8 cellular contexts compared by ENCODE assay signal in genomic region chr11:67468835-67469811, GRCh38. TPM values are rescaled to one million over a fixed set of nuclear protein-coding genes. Genes with fewer than 3 reads are reported as not detected.
DNase-seq lines count a peak whose midpoint lies in the region; ATAC-seq and TF ChIP-seq lines count a peak whose summit lies in the region.

Gene TMEM134 (minus strand): TSS chr11:67469251. CDS start chr11:67469192, 59 bp downstream.

- POLR2A ChIA-PET in PC-9 (lab: Charles Lee; ENCODE audit: unreplicated experiment) = interaction anchor here (0.6 to 0.8 kb wide), 6 partner anchors 68 to 853 kb away, joined by 3 to 7 read pairs (median 5); no protein-coding TSS in a partner anchor

- H3K4me2 ChIP-seq in PC-9 = peak within 1 kb of the TSS; percentile 95

- H3K27me3 Mint-ChIP-seq in Calu3 (ENCODE audit: unreplicated experiment) = peaks cover 10% of the 10 kb centered on the region

- H3K9me2 ChIP-seq in PC-9 (ENCODE audit: insufficient read depth) = no peaks in the 10 kb centered on the region

- H3K27ac Mint-ChIP-seq in Calu3 (ENCODE audit: unreplicated experiment) = peak within 1 kb of the TSS; percentile 64

- H3K27ac ChIP-seq in PC-9 (peak within 1 kb of the TSS; percentile 48), mucosa of rectum (ENCODE audit: low read depth in 2 of 2, low read length in 2 of 2) (peak within 1 kb of the TSS; percentile 79 to 88)

- H3K9ac ChIP-seq in mucosa of rectum (ENCODE audit: low read depth in 1 of 2, low read length in 2 of 2) = peak within 1 kb of the TSS; percentile 85 to 97

- peaks cover 35% of the 10 kb centered on the region for H3K4me1 Mint-ChIP-seq in Calu3 (ENCODE audit: low read depth, unreplicated experiment)

- H2AFZ ChIP-seq in PC-9 = peak within 1 kb of the TSS; percentile 94

- H3K36me3 Mint-ChIP-seq in Calu3 (ENCODE audit: insufficient read depth, unreplicated experiment) = peaks cover 45% of the 10 kb centered on the region

- H3K79me2 ChIP-seq in PC-9 (ENCODE audit: low read depth) = peaks cover 41% of the 10 kb centered on the region

- H3K4me3 ChIP-seq in PC-9 = peak within 1 kb of the TSS; percentile 92
- H3K4me3 ChIP-seq in epithelial cell of proximal tubule (ENCODE audit: low read depth, low read length) = peak within 1 kb of the TSS; percentile 84
- peak within 1 kb of the TSS; percentile 76 to 86 for H3K4me3 ChIP-seq in mucosa of rectum (ENCODE audit: low read length in 2 of 2)

- no peaks in the 10 kb centered on the region for H3K9me3 ChIP-seq in PC-9 (ENCODE audit: insufficient read depth, low read depth)
- no peaks in the 10 kb centered on the region for H3K9me3 ChIP-seq in mucosa of rectum (ENCODE audit: control insufficient read depth in 2 of 2, low read length in 2 of 2)

- H3K36me3 ChIP-seq in PC-9 (ENCODE audit: low read depth) (no peaks in the 10 kb centered on the region), mucosa of rectum (ENCODE audit: control insufficient read depth in 2 of 2, insufficient read depth in 2 of 2, low read length in 2 of 2) (no peaks in the 10 kb centered on the region)

- no peaks in the 10 kb centered on the region for H3K9me3 Mint-ChIP-seq in Calu3 (ENCODE audit: low read depth, unreplicated experiment)

- intact Hi-C loops in Calu3 (cut with micrococcal nuclease; ENCODE audit: unreplicated experiment) (no loop called here), PC-9 (cut with micrococcal nuclease; ENCODE audit: unreplicated experiment) (loop anchor here (1.0 to 5.0 kb wide), 8 partner anchors 13 to 117 kb away; partner anchors contain the start of genes CORO1B, GSTP1, POLD4 and PPP1CA)

- H3K4me3 Mint-ChIP-seq in Calu3 (ENCODE audit: low read depth, unreplicated experiment) = peak within 1 kb of the TSS; percentile 85

- H3F3A ChIP-seq in PC-9 (ENCODE audit: insufficient read depth, low read depth) = peaks cover 28% of the 10 kb centered on the region

- peak; percentile 48 for ATAC-seq in GM21381 (IDR thresholded peaks at IDR 0.05; ENCODE audit: unreplicated experiment)

- BruUV-seq in Calu3 (replicated peaks; lab: Mats Ljungman, UMichigan) (TSS peak; percentile 15), PC-9 (replicated peaks; lab: Mats Ljungman, UMichigan) (no TSS peak)

- DNase-seq in Calu3 (peak; percentile 93), HuH-7 (ENCODE audit: low spot score) (peak; percentile 100), PC-9 (peak; percentile 80 to 91), epithelial cell of proximal tubule (ENCODE audit: low read depth) (no peak)
- peak; percentile 93 for DNase-seq in activated T-cell treated with anti-CD3 and anti-CD28 coated beads, Interleukin-2, amount 50 U/mL, for 1 hour
- peak; percentile 81 to 84 for DNase-seq in stimulated activated CD8-positive, alpha-beta memory T cell treated with anti-CD3 and anti-CD28 coated beads, Interleukin-4, amount 100 ng/mL, for 4 hours (ENCODE audit: low read depth in 2 of 2, low spot score in 1 of 2)

- no peaks in the 10 kb centered on the region for H4K20me1 ChIP-seq in PC-9 (ENCODE audit: insufficient read depth)

- CTCF ChIA-PET in Calu3 (lab: Charles Lee) = interaction anchor here (0.6 to 2.6 kb wide), 6 partner anchors 9 to 158 kb away, joined by 3 to 10 read pairs (median 4); partner anchors contain the start of genes GPR152 and PPP1CA
- CTCF ChIA-PET in PC-9 (lab: Charles Lee) = interaction anchor here (0.5 to 2.4 kb wide), 6 partner anchors 46 to 394 kb away, joined by 3 to 13 read pairs (median 4); partner anchors contain the start of genes CLCF1 and PPP1CA

- H3K27me3 ChIP-seq in PC-9 (ENCODE audit: insufficient read depth, low read depth) (no peaks in the 10 kb centered on the region), mucosa of rectum (ENCODE audit: control insufficient read depth in 2 of 2, insufficient read depth in 2 of 2, low read length in 2 of 2) (no peaks in the 10 kb centered on the region)

- H3K4me1 ChIP-seq in PC-9 (replicated peaks; ENCODE audit: insufficient read depth) (peaks cover 32% of the 10 kb centered on the region), mucosa of rectum (ENCODE audit: control insufficient read depth in 2 of 2, insufficient read depth in 2 of 2, low read length in 2 of 2) (peaks cover 18 to 23% of the 10 kb centered on the region in 2 donors)

- TF ChIP-seq CTCF in Calu3 (IDR thresholded peaks at IDR 0.05; ENCODE audit: unreplicated experiment) (peak; percentile 14), PC-9 (conservative IDR thresholded peaks at IDR 0.05) (peak; percentile 48), epithelial cell of proximal tubule (conservative IDR thresholded peaks at IDR 0.05; ENCODE audit: low read depth, low read length) (peak; percentile 35)

RNA-seq across cellular contexts. Expression of gene TMEM134, which starts in this region (rescaled TPM):
- total RNA-seq in Calu3 (2022) (31.9 and 33.2 TPM in 2 replicates), PC-9 (2021) (85.7 and 125 TPM in 2 replicates), epithelial cell of proximal tubule (26.1 and 74.0 TPM in 2 replicates)
